Comparison of ENCODE assay signal across 8 cellular contexts in the genomic region with DNA sequence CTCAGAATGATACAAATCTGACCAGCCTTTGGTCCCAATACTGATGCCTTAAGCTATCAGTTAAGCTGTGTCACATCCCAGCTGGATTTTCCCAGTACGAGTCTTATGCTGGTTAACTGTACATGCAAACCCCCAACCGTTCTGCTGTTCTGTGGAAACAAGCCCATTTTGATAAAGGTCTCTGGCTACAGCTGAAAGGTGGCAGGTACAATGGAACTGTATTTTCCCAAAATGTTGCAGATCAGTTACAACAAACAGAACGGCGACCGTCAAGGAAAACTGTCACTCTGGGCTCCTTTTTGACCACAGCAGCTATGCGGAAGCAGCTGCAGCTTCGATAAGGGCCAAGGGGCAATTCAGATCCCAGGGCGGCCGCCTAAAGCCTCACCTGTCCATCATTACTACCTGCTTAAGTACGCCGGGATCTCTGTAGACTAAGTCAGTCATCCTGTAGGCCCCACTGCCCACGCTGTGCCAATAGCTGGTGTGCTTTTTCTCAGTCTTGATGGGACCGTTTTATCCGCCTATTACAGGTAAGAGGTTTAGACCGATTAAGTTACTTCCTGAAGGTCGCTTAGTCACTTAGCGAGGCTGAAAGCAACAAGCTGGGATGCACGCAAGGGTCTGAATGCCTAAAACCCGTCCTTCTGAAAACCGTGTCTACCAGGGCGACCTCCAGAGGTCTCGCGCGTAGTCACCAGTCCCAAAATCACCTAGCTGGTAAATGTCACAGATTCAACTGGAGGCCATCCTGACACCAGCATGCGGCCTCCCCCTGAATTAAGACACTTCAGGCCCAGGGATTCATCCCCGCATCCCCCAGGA. TPM values are rescaled to one million over a fixed set of nuclear protein-coding genes. Genes with fewer than 3 reads are reported as not detected.
A peak's percentile ranks its signal among the peaks of the same experiment; 100 is the strongest.
DNase-seq lines count a peak whose midpoint lies in the region; ATAC-seq and TF ChIP-seq lines count a peak whose summit lies in the region.

No MANE protein-coding gene starts in this region.

- H3K9me3 ChIP-seq in gastroesophageal sphincter = no peaks in the 10 kb centered on the region
- H3K9me3 ChIP-seq in uterus = no peaks in the 10 kb centered on the region

- intact Hi-C loops in Right ventricle myocardium inferior (cut with DNase I) (loop anchor here (2.0 kb wide), 2 partner anchors 28 to 62 kb away; a partner anchor contains a TSS), cardiac septum (cut with DNase I) (loop anchor here (1.0 to 5.0 kb wide), 5 partner anchors 28 to 209 kb away; a partner anchor contains a TSS), uterus (cut with DNase I; ENCODE audit: low total_unique reads) (no loop called here)

- peak overlapping the region; percentile 74 to 98 (median 92) for H3K27ac ChIP-seq in gastroesophageal sphincter
- peak overlapping the region; percentile 90 to 94 for H3K27ac ChIP-seq in uterus

- H3K4me3 ChIP-seq in gastroesophageal sphincter = peak overlapping the region; percentile 80 to 96
- peak overlapping the region; percentile 84 to 99 for H3K4me3 ChIP-seq in uterus

- TF ChIP-seq EP300 in gastroesophageal sphincter (IDR thresholded peaks at IDR 0.05) = no peak

- WGBS in gastroesophageal sphincter (ENCODE audit: low coverage in 1 of 2), 2 donors = 0 to 1% methylated on average over 7 to 12 of the region's 26 CpGs

- TF ChIP-seq POLR2A in gastroesophageal sphincter (IDR thresholded peaks at IDR 0.05) (no peak), uterus (IDR thresholded peaks at IDR 0.05) (no peak)

- no peak for TF ChIP-seq CTCF in gastroesophageal sphincter (IDR thresholded peaks at IDR 0.05)
- no peak for TF ChIP-seq CTCF in uterus (IDR thresholded peaks at IDR 0.05)

- ATAC-seq in Right ventricle myocardium inferior = peak; percentile 24
- peak; percentile 23 for ATAC-seq in HG02973 (IDR thresholded peaks at IDR 0.05; ENCODE audit: unreplicated experiment)
- peak; percentile 16 for ATAC-seq in gastroesophageal sphincter

- H3K4me1 ChIP-seq in gastroesophageal sphincter (peaks cover 0 to 47% (median 18%) of the 10 kb centered on the region in 3 donors), uterus (no peaks in the 10 kb centered on the region)

- DNase-seq in Right ventricle myocardium inferior (ENCODE audit: missing footprints) (no peak), cardiac septum (ENCODE audit: low spot score) (no peak), NCI-H748 treated with DMSO at 0.1 percent for 48 hours (lab: John Stamatoyannopoulos, UW) (peak; percentile 44), occipital lobe (lab: John Stamatoyannopoulos, UW) (peak; percentile 62), uterus (no peak)
- DNase-seq in activated T-helper 1 cell treated with anti-CD3 and anti-CD28 coated beads, Interleukin-2, amount 50 U/mL, for 16 hours (ENCODE audit: low read depth in 1 of 2, low spot score in 1 of 2) = peak; percentile 28 to 44

- H3K36me3 ChIP-seq in gastroesophageal sphincter (peaks cover 0 to 45% of the 10 kb centered on the region in 2 donors), uterus (no peaks in the 10 kb centered on the region)

- H3K27me3 ChIP-seq in gastroesophageal sphincter (no peaks in the 10 kb centered on the region), uterus (no peaks in the 10 kb centered on the region)

RNA-seq across cellular contexts. Expression of a gene that starts 11.1 kb away (rescaled TPM):
- 1.6 TPM for total RNA-seq in Right ventricle myocardium inferior
- total RNA-seq in cardiac septum = 1.1 TPM
- total RNA-seq in gastroesophageal sphincter = 1 to 10 TPM in 3 of 4 donors, under 1 TPM in 1; 0.67 to 5.1 (median 2.5) TPM
- 1.6 TPM for total RNA-seq in occipital lobe
- total RNA-seq in uterus = 10 to 100 TPM in 1 of 4 donors, 1 to 10 TPM in 1, not detected in 2; 3.0 to 15.6 TPM

RNA-seq across cellular contexts. Expression of a gene that starts 28.0 kb away (rescaled TPM):
- total RNA-seq in Right ventricle myocardium inferior (15.9 TPM), cardiac septum (17.6 TPM), gastroesophageal sphincter (10 to 100 TPM; 18.5 to 25.0 (median 21.8) TPM), occipital lobe (39.8 TPM), uterus (10 to 100 TPM in 2 of 4 donors, 1 to 10 TPM in 2; 3.8 to 34.9 (median 20.3) TPM)

Comparison
In these comparisons a context has a peak if more than half of its experiments do, and no peak if none do; other contexts are left out.
1. DNase-seq: peak in NCI-H748 treated with DMSO at 0.1 percent for 48 hours (single experiment), activated T-helper 1 cell treated with anti-CD3 and anti-CD28 coated beads, Interleukin-2, amount 50 U/mL, for 16 hours (2 of 2) and occipital lobe (single experiment); none in Right ventricle myocardium inferior (single experiment), cardiac septum (single experiment) and uterus (0 of 2).
2. Peak in every context shown above with its lines, with median percentiles within 50 percentile points of each other: ATAC-seq.